In genomic region chr4:108512615-108513505, GRCh38 we compare ENCODE assay signal across 8 cellular contexts.
DNase-seq lines count a peak whose midpoint lies in the region; ATAC-seq and TF ChIP-seq lines count a peak whose summit lies in the region.

No MANE protein-coding gene starts in this region.

- POLR2A ChIA-PET in AG04450 (lab: Yijun Ruan, JAX), result no interaction called here

- WGBS in lung, 2 donors, result 13 to 21% methylated on average over 17 of the region's 17 CpGs
- 24% methylated on average over 17 of the region's 17 CpGs for WGBS in thymus

- TF ChIP-seq CTCF in AG04450 (IDR thresholded peaks at IDR 0.05; ENCODE audit: low read depth, low read length) (peak; percentile 65), cardiac fibroblast (IDR thresholded peaks at IDR 0.05; ENCODE audit: low read depth, low read length) (peak; percentile 19), lung (IDR thresholded peaks at IDR 0.05; ENCODE audit: control extremely low read depth, extremely low read depth) (peak; percentile 7)

- no peak for ATAC-seq in lung (ENCODE audit: insufficient read depth, low FRiP score)

- DNase-seq in AG04450 (ENCODE audit: low read depth, low spot score) (peak; percentile 20), H7 (peak; percentile 56), SK-N-DZ (ENCODE audit: low spot score) (peak; percentile 56), cardiac fibroblast (ENCODE audit: low read depth in 2 of 2) (peak; percentile 38 to 41), lung (ENCODE audit: low spot score) (no peak), MV-4-11 (lab: John Stamatoyannopoulos, UW) (no peak), MG63 (no peak)

- H3K27me3 ChIP-seq in AG04450 (ENCODE audit: control insufficient read depth, insufficient read depth, low read length), result peaks cover 9% of the 10 kb centered on the region
- H3K27me3 ChIP-seq in H7 (ENCODE audit: control insufficient read depth, insufficient read depth, low read length), result peaks cover 9% of the 10 kb centered on the region; the same call in 1 of the 2 replicates
- H3K27me3 ChIP-seq in lung (ENCODE audit: control insufficient read depth, insufficient read depth), result no peaks in the 10 kb centered on the region
- no peaks in the 10 kb centered on the region for H3K27me3 ChIP-seq in thymus (ENCODE audit: control insufficient read depth, insufficient read depth)
- no peaks in the 10 kb centered on the region for H3K27me3 ChIP-seq in MG63

- CTCF ChIA-PET in AG04450 (lab: Charles Lee), result interaction anchor here (0.7 to 1.7 kb wide), 4 partner anchors 383 to 496 kb away, joined by 3 to 16 read pairs (median 8); no protein-coding TSS in a partner anchor

- H3K4me3 ChIP-seq in AG04450 (ENCODE audit: low read depth, low read length), result no peak overlapping the region
- H3K4me3 ChIP-seq in H7 (ENCODE audit: insufficient read depth, low read depth, low read length), result no peak overlapping the region
- H3K4me3 ChIP-seq in cardiac fibroblast (replicated peaks in 1 of 2; ENCODE audit: low read depth in 2 of 2, low read length in 2 of 2), result no peak overlapping the region
- no peak overlapping the region for H3K4me3 ChIP-seq in lung
- peak overlapping the region; percentile 32 for H3K4me3 ChIP-seq in thymus (ENCODE audit: low read length)
- H3K4me3 ChIP-seq in MG63, result no peak overlapping the region

- H3K9me3 ChIP-seq in AG04450 (ENCODE audit: control insufficient read depth, insufficient read depth, low read length), result no peaks in the 10 kb centered on the region
- H3K9me3 ChIP-seq in lung (ENCODE audit: control insufficient read depth in 2 of 2, insufficient read depth in 1 of 2, low read length in 1 of 2), result no peaks in the 10 kb centered on the region
- H3K9me3 ChIP-seq in thymus (ENCODE audit: control insufficient read depth), result no peaks in the 10 kb centered on the region
- no peaks in the 10 kb centered on the region for H3K9me3 ChIP-seq in MG63

- H3K27ac ChIP-seq in AG04450 (ENCODE audit: low read depth, low read length) (no peak overlapping the region), lung (ENCODE audit: low read depth in 1 of 2, low read length in 1 of 2) (no peak overlapping the region), thymus (ENCODE audit: low read depth) (peak overlapping the region; percentile 31)

- H3K36me3 ChIP-seq in H7 (replicated peaks; ENCODE audit: control insufficient read depth, insufficient read depth, low read length) (no peaks in the 10 kb centered on the region), lung (ENCODE audit: control insufficient read depth in 2 of 2, insufficient read depth in 2 of 2, low read length in 2 of 2) (no peaks in the 10 kb centered on the region), thymus (ENCODE audit: control insufficient read depth, insufficient read depth) (no peaks in the 10 kb centered on the region), MG63 (no peaks in the 10 kb centered on the region)

- H3K4me1 ChIP-seq in lung (ENCODE audit: control insufficient read depth in 2 of 2, insufficient read depth in 2 of 2, low read length in 2 of 2), result peaks cover 0 to 2% of the 10 kb centered on the region in 2 donors
- H3K4me1 ChIP-seq in thymus (ENCODE audit: control insufficient read depth, insufficient read depth, low read length), result peaks cover 10% of the 10 kb centered on the region

Comparison
In these comparisons a context has a peak if more than half of its experiments do, and no peak if none do; other contexts are left out.
1. DNase-seq: peak in AG04450 (single experiment), H7 (single experiment), SK-N-DZ (single experiment) and cardiac fibroblast (2 of 2); none in lung (single experiment), MV-4-11 (single experiment) and MG63 (single experiment).
2. CTCF ChIP-seq: peak in every context shown above with its lines; median percentile 65 in AG04450; 19 in cardiac fibroblast; 7 in lung.